25 cellular contexts compared by ENCODE assay signal in the genomic region with DNA sequence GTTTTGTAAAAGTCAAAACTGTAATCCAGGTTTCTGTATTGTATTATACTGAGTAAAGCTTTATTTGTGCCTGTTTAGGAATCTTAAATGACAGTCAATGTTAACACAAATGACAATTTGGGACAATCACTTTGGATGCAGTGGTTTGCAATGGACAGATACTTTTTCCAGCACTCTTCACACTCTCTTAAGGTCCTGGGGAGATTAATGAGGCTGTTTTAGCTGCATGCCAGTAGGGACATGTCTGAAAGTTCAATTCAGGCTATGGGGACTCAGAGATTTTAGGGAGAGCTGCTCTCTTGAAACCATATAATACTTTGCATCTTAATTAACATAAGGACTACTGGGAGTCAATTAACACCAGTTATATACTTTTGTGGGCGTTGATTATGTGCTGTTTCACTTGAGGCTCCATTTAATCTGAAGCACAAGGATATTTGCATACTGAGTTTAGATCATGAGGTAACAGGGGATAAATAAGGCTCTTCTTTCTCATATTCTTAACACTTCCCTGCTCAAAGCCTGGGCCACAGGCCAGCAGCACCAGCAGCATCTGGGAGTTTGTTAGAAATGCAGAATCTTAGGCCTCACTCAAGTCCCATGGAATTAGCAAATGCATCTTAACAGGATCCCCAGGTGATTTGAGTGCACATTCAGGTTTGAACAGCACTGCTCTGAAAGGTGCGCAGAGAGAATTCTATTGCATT.
"Had no signal": no experiment of that assay in that cellular context is flagged by ENCODE, and none has a peak within 500 bp of the region (broad histone marks: within the 10 kb centered on the region; RNA-seq: fewer than 3 reads in every experiment).

No MANE protein-coding gene starts in this region.

- H3K36me3 Mint-ChIP-seq: activated naive CD8-positive, alpha-beta T cell treated with anti-CD3 and anti-CD28 coated beads, Interleukin-2, amount 10 ng/mL, durations not matched to agents 7 days and 5 days had no signal

- H3K27me3 ChIP-seq: colonic mucosa, dorsolateral prefrontal cortex, esophagus squamous epithelium, gastrocnemius medialis, spleen, tibial artery had no signal

- H3K27ac Mint-ChIP-seq: activated B cell treated with CpG ODN at 0.5 μM for 24 hours; activated naive CD4-positive, alpha-beta T cell treated with anti-CD3 and anti-CD28 coated beads for 36 hours; activated naive CD8-positive, alpha-beta T cell treated with anti-CD3 and anti-CD28 coated beads, Interleukin-2, amount 10 ng/mL, durations not matched to agents 7 days and 5 days; activated T-helper 2 cell treated with anti-CD3 and anti-CD28 coated beads, Interferon-gamma antibody, Interleukin-2, Interleukin-4, amounts not matched to agents 10 μg/mL and 5 μg/mL and 100 μg/mL, durations not matched to agents 14 hours and 24 hours and 36 hours; effector memory CD8-positive, alpha-beta T cell; nephron had no signal

- H3K36me3 ChIP-seq: colonic mucosa, esophagus squamous epithelium, gastrocnemius medialis, prostate gland, spleen, tibial artery had no signal

- H3K4me1 Mint-ChIP-seq: activated B cell treated with CpG ODN at 0.5 μM for 24 hours; activated naive CD8-positive, alpha-beta T cell treated with anti-CD3 and anti-CD28 coated beads, Interleukin-2, amount 10 ng/mL, durations not matched to agents 7 days and 5 days; nephron had no signal

- ATAC-seq: activated T-cell treated with anti-CD3 and anti-CD28 coated beads, Interleukin-2, amount 50 U/mL, for 4 hours; effector memory CD8-positive, alpha-beta T cell; gastrocnemius medialis; stimulated activated naive CD8-positive, alpha-beta T cell treated with anti-CD3 and anti-CD28 coated beads, Interleukin-15, Interleukin-2, amounts not matched to agents 100 U/mL and 50 U/mL, for 24 hours had no signal

- H3K9me3 Mint-ChIP-seq: activated B cell treated with CpG ODN at 0.5 μM for 24 hours; activated naive CD8-positive, alpha-beta T cell treated with anti-CD3 and anti-CD28 coated beads, Interleukin-2, amount 10 ng/mL, durations not matched to agents 7 days and 5 days; activated T-cell treated with anti-CD3 and anti-CD28 coated beads, Interleukin-2, amount 50 U/mL, for 4 hours; activated T-helper 2 cell treated with anti-CD3 and anti-CD28 coated beads, Interferon-gamma antibody, Interleukin-2, Interleukin-4, amounts not matched to agents 10 μg/mL and 5 μg/mL and 100 μg/mL, durations not matched to agents 14 hours and 24 hours and 36 hours had no signal

- H3K4me1 ChIP-seq: colonic mucosa, gastrocnemius medialis, prostate gland, tibial artery had no signal

- H3K27me3 Mint-ChIP-seq: activated B cell treated with CpG ODN at 0.5 μM for 24 hours; activated naive CD8-positive, alpha-beta T cell treated with anti-CD3 and anti-CD28 coated beads, Interleukin-2, amount 10 ng/mL, durations not matched to agents 7 days and 5 days; effector memory CD8-positive, alpha-beta T cell had no signal

- H3K4me3 Mint-ChIP-seq: activated B cell treated with CpG ODN at 0.5 μM for 24 hours; activated naive CD4-positive, alpha-beta T cell treated with anti-CD3 and anti-CD28 coated beads for 36 hours; activated naive CD8-positive, alpha-beta T cell treated with anti-CD3 and anti-CD28 coated beads, Interleukin-2, amount 10 ng/mL, durations not matched to agents 7 days and 5 days; activated T-cell treated with anti-CD3 and anti-CD28 coated beads, Interleukin-2, amount 50 U/mL, for 4 hours; effector memory CD8-positive, alpha-beta T cell; nephron had no signal

- H3K9me3 ChIP-seq: colonic mucosa, esophagus squamous epithelium, gastrocnemius medialis, prostate gland, spleen, tibial artery had no signal

- H3K27ac ChIP-seq: colonic mucosa, esophagus squamous epithelium, gastrocnemius medialis, prostate gland, spleen, tibial artery had no signal

- DNase-seq: activated B cell treated with CpG ODN at 0.5 μM for 24 hours; activated CD4-positive, alpha-beta T cell treated with anti-CD3 and anti-CD28 coated beads for 4 hours; activated CD4-positive, alpha-beta T cell treated with anti-CD3 and anti-CD28 coated beads, Interleukin-2, amount 50 U/mL, for 48 hours; activated CD8-positive, alpha-beta memory T cell treated with anti-CD3 and anti-CD28 coated beads, Interleukin-2, amount 50 U/mL, for 48 hours; activated naive CD4-positive, alpha-beta T cell treated with anti-CD3 and anti-CD28 coated beads for 36 hours; activated naive CD8-positive, alpha-beta T cell treated with anti-CD3 and anti-CD28 coated beads, Interleukin-2, amount 10 ng/mL, durations not matched to agents 7 days and 5 days; activated T-cell treated with anti-CD3 and anti-CD28 coated beads, Interleukin-2, amount 50 U/mL, for 4 hours; amniotic stem cell; colonic mucosa; effector memory CD8-positive, alpha-beta T cell; esophagus squamous epithelium; gastrocnemius medialis; head of caudate nucleus; hypothalamus; nucleus accumbens; spleen; stimulated activated CD4-positive, alpha-beta T cell treated with anti-CD3 and anti-CD28 coated beads, Interleukin-4, amount 100 ng/mL, for 24 hours; stimulated activated naive CD8-positive, alpha-beta T cell treated with anti-CD3 and anti-CD28 coated beads, Interleukin-15, Interleukin-2, amounts not matched to agents 100 U/mL and 50 U/mL, for 24 hours; substantia nigra; T-helper 9 cell; tibial artery had no signal

- H3K4me3 ChIP-seq: colonic mucosa, dorsolateral prefrontal cortex, esophagus squamous epithelium, gastrocnemius medialis, prostate gland, spleen, tibial artery had no signal
